Comparison of ENCODE assay signal across 12 cellular contexts in the genomic region with DNA sequence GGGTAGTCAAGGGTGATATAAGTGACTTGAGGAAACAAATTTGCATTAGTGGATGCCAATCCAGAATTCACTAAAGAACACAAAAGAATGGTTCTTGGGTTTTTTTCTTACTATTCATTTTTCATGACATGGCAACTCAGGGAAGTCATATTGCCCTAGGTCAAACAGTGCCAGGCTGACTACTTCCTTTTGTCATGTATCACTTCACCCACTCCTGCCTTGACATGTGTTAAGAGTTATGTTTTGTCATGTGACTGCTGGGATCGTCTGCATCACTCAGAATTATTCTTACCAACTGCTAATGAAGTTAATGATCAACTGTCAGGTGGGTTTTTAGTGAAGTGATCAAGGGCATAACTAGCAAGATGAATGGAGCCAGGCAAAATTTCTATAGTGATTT.
DNase-seq lines count a peak whose midpoint lies in the region; ATAC-seq, FAIRE-seq and TF ChIP-seq lines count a peak whose summit lies in the region.
"Had no signal": no experiment of that assay in that cellular context is flagged by ENCODE, and none has a peak within 500 bp of the region (broad histone marks: within the 10 kb centered on the region; RNA-seq: fewer than 3 reads in every experiment).

No MANE protein-coding gene starts in this region.

- no peak overlapping the region for H3K4me2 ChIP-seq in K562 (ENCODE audit: insufficient read depth, low read length)

- in situ Hi-C loops in K562 (cut with MboI), result no loop called here

- CTCF ChIA-PET in K562 (lab: Yijun Ruan, JAX; ENCODE audit: low intra/inter-chr PET ratio), result no interaction called here
- CTCF ChIA-PET in naive thymus-derived CD4-positive, alpha-beta T cell (lab: Charles Lee), result no interaction called here

- FAIRE-seq in GM19239 (lab: Jason Lieb, UNC) (peak; percentile 81), K562 (lab: Jason Lieb, UNC) (no peak)

- H3K27ac ChIP-seq in K562 (ENCODE audit: extremely low read depth, low read depth, low read length), result no peak overlapping the region
- H3K27ac ChIP-seq in naive thymus-derived CD4-positive, alpha-beta T cell (ENCODE audit: low read depth, low read length), result no peak overlapping the region
- H3K27ac ChIP-seq: 22Rv1 had no signal

- no peak for TF ChIP-seq RAD21 in K562 (CRISPR knock-in tag; conservative IDR thresholded peaks at IDR 0.05 in 1 of 2, IDR thresholded peaks at IDR 0.05 in 1 of 2)

- no peak for TF ChIP-seq CTCF in K562 (IDR thresholded peaks at IDR 0.05 in 2 of 3, conservative IDR thresholded peaks at IDR 0.05 in 1 of 3; ENCODE audit: insufficient read depth in 2 of 3, low read depth in 1 of 3, low read length in 3 of 3)

- H3K9me3 ChIP-seq in K562 (replicated peaks; ENCODE audit: control insufficient read depth, insufficient read depth, low read depth, low read length), result no peaks in the 10 kb centered on the region
- H3K9me3 ChIP-seq in naive thymus-derived CD4-positive, alpha-beta T cell (ENCODE audit: control insufficient read depth in 2 of 3, low read length in 3 of 3), result no peaks in the 10 kb centered on the region

- no peak overlapping the region for H3K4me3 ChIP-seq in K562
- no peak overlapping the region for H3K4me3 ChIP-seq in naive thymus-derived CD4-positive, alpha-beta T cell (ENCODE audit: low read length)

- no peak overlapping the region for H3K9ac ChIP-seq in K562 (ENCODE audit: insufficient read depth in 1 of 2, low read depth in 2 of 2, low read length in 2 of 2)

- no peaks in the 10 kb centered on the region for H3K27me3 Mint-ChIP-seq in naive thymus-derived CD4-positive, alpha-beta T cell

- peaks cover 0 to 6% (median 0%) of the 10 kb centered on the region in 11 donors for H3K9me3 Mint-ChIP-seq in naive thymus-derived CD4-positive, alpha-beta T cell

- POLR2A ChIA-PET in K562 (lab: Yijun Ruan, JAX), result no interaction called here
- POLR2A ChIA-PET in naive thymus-derived CD4-positive, alpha-beta T cell (lab: Charles Lee), result interaction anchor here (1.6 kb wide), 1 partner anchor 208 kb away, joined by 6 read pairs; the partner anchor contains the start of gene NFKBIA

- no peaks in the 10 kb centered on the region for H3K9me1 ChIP-seq in K562 (ENCODE audit: control insufficient read depth, insufficient read depth, low read length)

- no peaks in the 10 kb centered on the region for H4K20me1 ChIP-seq in K562 (replicated peaks; ENCODE audit: control insufficient read depth, insufficient read depth, low read length)

- H3K36me3 ChIP-seq in K562 (ENCODE audit: control insufficient read depth, insufficient read depth, low read length), result no peaks in the 10 kb centered on the region
- H3K36me3 ChIP-seq in naive thymus-derived CD4-positive, alpha-beta T cell (ENCODE audit: control insufficient read depth in 2 of 3, insufficient read depth in 3 of 3, low read length in 3 of 3), result no peaks in the 10 kb centered on the region

- peak overlapping the region in 6 of 9 donors; percentile 10 to 71 (median 41) for H3K27ac Mint-ChIP-seq in naive thymus-derived CD4-positive, alpha-beta T cell

- no peak for TF ChIP-seq EP300 in K562 (IDR thresholded peaks at IDR 0.05; ENCODE audit: low read length)

- 13% methylated on average over 1 of the region's 1 CpG for WGBS in K562 (ENCODE audit: insufficient coverage, low coverage, missing lambda C conversion rate)

- BruUV-seq in K562 (replicated peaks; lab: Mats Ljungman, UMichigan), result no TSS peak

- H3K36me3 Mint-ChIP-seq in naive thymus-derived CD4-positive, alpha-beta T cell, result peaks cover 16 to 30% (median 24%) of the 10 kb centered on the region in 5 donors

- H3K4me1 ChIP-seq in K562 (replicated peaks in 1 of 2; ENCODE audit: control insufficient read depth in 2 of 2, insufficient read depth in 2 of 2, low read length in 2 of 2), result no peaks in the 10 kb centered on the region
- H3K4me1 ChIP-seq in naive thymus-derived CD4-positive, alpha-beta T cell (ENCODE audit: control insufficient read depth in 2 of 2, insufficient read depth in 2 of 2, low read length in 2 of 2), result peaks cover 0 to 5% of the 10 kb centered on the region in 2 donors

- DNase-seq in DMS53 (lab: John Stamatoyannopoulos, UW) (peak; percentile 36), DMS53 treated with DMSO at 0.1 percent for 48 hours (lab: John Stamatoyannopoulos, UW; ENCODE audit: unreplicated experiment) (no peak), GM19239 (ENCODE audit: insufficient read length, low spot score) (no peak), K562 (ENCODE audit: extremely low read depth in 1 of 4, low spot score in 3 of 4) (no peak), SHP77 treated with DMSO at 0.1 percent for 48 hours (lab: John Stamatoyannopoulos, UW) (no peak), hepatic stellate cell (ENCODE audit: low spot score) (no peak)
- DNase-seq in naive thymus-derived CD4-positive, alpha-beta T cell, result no peak
- DNase-seq: activated CD4-positive, alpha-beta T cell treated with anti-CD3 and anti-CD28 coated beads, Interleukin-2, amount 50 U/mL, for 4 hours; NCI-H1417 treated with DMSO at 0.1 percent for 48 hours; stimulated activated CD4-positive, alpha-beta T cell treated with anti-CD3 and anti-CD28 coated beads, Interleukin-4, amount 100 ng/mL, for 4 hours had no signal

- no peak for TF ChIP-seq POLR2A in K562 (conservative IDR thresholded peaks at IDR 0.05)

- intact Hi-C loops in K562 (cut with micrococcal nuclease), result no loop called here
- intact Hi-C loops in naive thymus-derived CD4-positive, alpha-beta T cell (cut with micrococcal nuclease), result no loop called here

- no peak overlapping the region for H3K4me3 Mint-ChIP-seq in naive thymus-derived CD4-positive, alpha-beta T cell

- ATAC-seq in K562 (no peak), GM21737 (IDR thresholded peaks at IDR 0.05; ENCODE audit: unreplicated experiment) (no peak)
- peak; percentile 65 for ATAC-seq in naive thymus-derived CD4-positive, alpha-beta T cell

- H2AFZ ChIP-seq in K562 (ENCODE audit: low read depth, low read length), result no peak overlapping the region

- no peaks in the 10 kb centered on the region for H3K27me3 ChIP-seq in K562 (ENCODE audit: control insufficient read depth in 2 of 2, insufficient read depth in 2 of 2, low read length in 2 of 2)
- no peaks in the 10 kb centered on the region for H3K27me3 ChIP-seq in naive thymus-derived CD4-positive, alpha-beta T cell (ENCODE audit: control insufficient read depth in 2 of 2, insufficient read depth in 2 of 2, low read length in 2 of 2)

- H3K79me2 ChIP-seq in K562 (ENCODE audit: control insufficient read depth, insufficient read depth, low read length), result no peaks in the 10 kb centered on the region

- peaks cover 6 to 24% (median 20%) of the 10 kb centered on the region in 7 donors for H3K4me1 Mint-ChIP-seq in naive thymus-derived CD4-positive, alpha-beta T cell

TF ChIP-seq in K562, 482 proteins besides CTCF, POLR2A, EP300 and RAD21:
- TF ChIP-seq SRSF9 (IDR thresholded peaks at IDR 0.05; ENCODE audit: borderline replicate concordance, low read depth, low read length) (no peak), TFE3 (CRISPR knock-in tag; IDR thresholded peaks at IDR 0.05) (peak; percentile 51; the same call in 1 of the 2 replicates)
TF ChIP-seq in K562: peak in this region for 1.
